ENCODE assay signal across 8 cellular contexts in the genomic region with DNA sequence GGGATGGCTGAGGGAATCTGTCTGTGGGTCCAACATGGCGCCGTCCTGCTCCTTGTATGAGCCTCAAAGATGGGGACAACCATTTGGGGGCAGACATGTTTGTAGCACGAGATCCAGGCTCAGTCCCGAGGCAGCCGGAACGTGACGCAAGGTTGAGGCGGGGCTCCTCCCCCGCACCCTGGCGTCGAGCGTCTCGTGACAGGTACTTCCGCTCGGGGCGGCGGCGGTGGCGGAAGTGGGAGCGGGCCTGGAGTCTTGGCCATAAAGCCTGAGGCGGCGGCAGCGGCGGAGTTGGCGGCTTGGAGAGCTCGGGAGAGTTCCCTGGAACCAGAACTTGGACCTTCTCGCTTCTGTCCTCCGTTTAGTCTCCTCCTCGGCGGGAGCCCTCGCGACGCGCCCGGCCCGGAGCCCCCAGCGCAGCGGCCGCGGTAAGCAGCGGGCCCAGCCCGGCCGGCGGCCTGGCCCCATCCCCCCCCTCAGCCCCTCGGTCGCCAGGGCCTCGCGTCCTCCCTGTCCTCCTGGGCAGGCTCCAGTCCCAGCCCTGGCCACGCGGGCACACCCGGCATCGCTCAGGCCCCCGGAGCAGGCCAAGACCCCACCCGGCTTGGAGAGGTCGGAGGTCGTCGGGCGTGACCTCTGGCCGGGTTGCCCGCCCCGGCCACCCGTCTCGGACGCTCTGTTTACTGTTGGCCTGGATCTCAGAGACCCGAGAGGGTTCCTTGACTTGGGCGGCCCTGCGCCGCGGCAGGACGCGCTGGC. TPM values are rescaled to one million over a fixed set of nuclear protein-coding genes. Genes with fewer than 3 reads are reported as not detected.
DNase-seq lines count a peak whose midpoint lies in the region; TF ChIP-seq lines count a peak whose summit lies in the region.

A gene (plus strand): TSS at position 252 of the 759 bp plus-strand sequence. CDS start 69,185 bp downstream, outside the sequence.

- TF ChIP-seq CTCF in MM.1S (IDR thresholded peaks at IDR 0.05; ENCODE audit: low read length) (no peak), neural cell (IDR thresholded peaks at IDR 0.05; ENCODE audit: poor library complexity, severe bottlenecking) (peak; percentile 28), stomach (IDR thresholded peaks at IDR 0.05) (peak in 1 of 7 experiments; percentile 20)

- H3K4me2 ChIP-seq in MM.1S (ENCODE audit: low read depth, low read length) (peak within 1 kb of the TSS; percentile 92), neural cell (ENCODE audit: low read length) (peak within 1 kb of the TSS; percentile 94)

- intact Hi-C loops in stomach (cut with DNase I; ENCODE audit: low total_unique reads) = no loop called here

- H3K9me3 ChIP-seq in ES-I3 (ENCODE audit: control insufficient read depth, insufficient read depth, low read length) (no peaks in the 10 kb centered on the region), HAP-1 (no peaks in the 10 kb centered on the region), MM.1S (replicated peaks; ENCODE audit: insufficient read depth, low read length) (no peaks in the 10 kb centered on the region), neural cell (ENCODE audit: low read length) (no peaks in the 10 kb centered on the region), stomach (no peaks in the 10 kb centered on the region)

- peaks cover 36% of the 10 kb centered on the region for H3K4me1 ChIP-seq in ES-I3 (ENCODE audit: insufficient read depth, low read length)
- peaks cover 29% of the 10 kb centered on the region for H3K4me1 ChIP-seq in HAP-1
- peaks cover 14% of the 10 kb centered on the region for H3K4me1 ChIP-seq in MM.1S (ENCODE audit: low read length)
- H3K4me1 ChIP-seq in stomach = peaks cover 28 to 44% (median 40%) of the 10 kb centered on the region in 4 donors

- no peaks in the 10 kb centered on the region for H3F3A ChIP-seq in MM.1S (ENCODE audit: insufficient read depth, low read length)
- no peaks in the 10 kb centered on the region for H3F3A ChIP-seq in neural cell (ENCODE audit: insufficient read depth, low read length, poor library complexity, severe bottlenecking)

- TF ChIP-seq EP300 in neural cell (conservative IDR thresholded peaks at IDR 0.05; ENCODE audit: poor library complexity, severe bottlenecking) (peak; percentile 60), stomach (IDR thresholded peaks at IDR 0.05) (peak; percentile 70)

- H2AFZ ChIP-seq in MM.1S (ENCODE audit: low read length) = peak within 1 kb of the TSS; percentile 78
- H2AFZ ChIP-seq in neural cell (ENCODE audit: low read depth, low read length) = peak within 1 kb of the TSS; percentile 94

- H3K9me2 ChIP-seq in MM.1S (replicated peaks; ENCODE audit: insufficient read depth, low read length) (no peaks in the 10 kb centered on the region), neural cell (ENCODE audit: insufficient read depth, low read length) (no peaks in the 10 kb centered on the region)

- H3K27me3 ChIP-seq in HAP-1 (ENCODE audit: low read depth) (no peaks in the 10 kb centered on the region), MM.1S (replicated peaks; ENCODE audit: insufficient read depth, low read length) (no peaks in the 10 kb centered on the region), neural cell (ENCODE audit: insufficient read depth, low read depth, low read length) (no peaks in the 10 kb centered on the region), stomach (no peaks in the 10 kb centered on the region)

- H3K9ac ChIP-seq in ES-I3 (ENCODE audit: low read depth, low read length) = peak within 1 kb of the TSS; percentile 94
- peak within 1 kb of the TSS; percentile 96 for H3K9ac ChIP-seq in MM.1S (ENCODE audit: low read length)
- peak within 1 kb of the TSS; percentile 90 for H3K9ac ChIP-seq in neural cell (ENCODE audit: low read length)

- peaks cover 28% of the 10 kb centered on the region for H4K20me1 ChIP-seq in MM.1S (ENCODE audit: insufficient read depth, low read length)
- H4K20me1 ChIP-seq in neural cell (ENCODE audit: insufficient read depth) = no peaks in the 10 kb centered on the region

- no peak for TF ChIP-seq RAD21 in neural cell (conservative IDR thresholded peaks at IDR 0.05)

- WGBS in stomach, 5 donors = 0 to 1% (median 1%) methylated on average over 21 to 71 of the region's 71 CpGs

- peak in 2 of 4 donors; percentile 45 to 90 for TF ChIP-seq POLR2A in stomach (IDR thresholded peaks at IDR 0.05)

- peak; percentile 95 to 98 for DNase-seq in HAP-1 (ENCODE audit: low spot score in 2 of 2)
- peak; percentile 98 for DNase-seq in MM.1S
- DNase-seq in SIG-M5 (lab: John Stamatoyannopoulos, UW) = peak; percentile 94
- peak; percentile 94 for DNase-seq in activated gamma-delta T cell (lab: John Stamatoyannopoulos, UW)
- peak; percentile 98 for DNase-seq in fibroblast of the conjunctiva (ENCODE audit: low read depth)
- DNase-seq in stomach = peak; percentile 98

- H3K4me3 ChIP-seq in HAP-1 (peak within 1 kb of the TSS; percentile 92), MM.1S (ENCODE audit: low read length) (peak within 1 kb of the TSS; percentile 99), neural cell (ENCODE audit: low read length) (peak within 1 kb of the TSS; percentile 93), stomach (peak within 1 kb of the TSS; percentile 76 to 99 (median 96))

- no peaks in the 10 kb centered on the region for H3K36me3 ChIP-seq in ES-I3 (ENCODE audit: insufficient read depth, low read length)
- H3K36me3 ChIP-seq in HAP-1 (replicated peaks) = peaks cover 4% of the 10 kb centered on the region
- H3K36me3 ChIP-seq in MM.1S (replicated peaks; ENCODE audit: insufficient read depth, low read length) = no peaks in the 10 kb centered on the region
- H3K36me3 ChIP-seq in neural cell (ENCODE audit: insufficient read depth, low read length) = no peaks in the 10 kb centered on the region
- no peaks in the 10 kb centered on the region for H3K36me3 ChIP-seq in stomach

- in situ Hi-C loops in HAP-1 (cut with MboI; ENCODE audit: low sequenced_read_pairs) = no loop called here

- peaks cover 52% of the 10 kb centered on the region for H3K79me2 ChIP-seq in MM.1S (ENCODE audit: low read length)
- peaks cover 47% of the 10 kb centered on the region for H3K79me2 ChIP-seq in neural cell (replicated peaks; ENCODE audit: insufficient read depth, low read length)

- peak within 1 kb of the TSS; percentile 55; the same call in 1 of the 2 replicates for H3K27ac ChIP-seq in MM.1S (ENCODE audit: low read length)
- H3K27ac ChIP-seq in neural cell (ENCODE audit: low read length) = peak within 1 kb of the TSS; percentile 79
- peak within 1 kb of the TSS; percentile 93 to 100 (median 99) for H3K27ac ChIP-seq in stomach

TF ChIP-seq in neural cell, 6 proteins besides CTCF, POLR2A, EP300 and RAD21:
- TF ChIP-seq EZH2 (IDR thresholded peaks at IDR 0.05; ENCODE audit: borderline replicate concordance, insufficient read depth, low read length, poor library complexity, severe bottlenecking) (no peak), TAF1 (IDR thresholded peaks at IDR 0.05; ENCODE audit: low read depth) (peak; percentile 90), POLR2AphosphoS5 (IDR thresholded peaks at IDR 0.05) (peak; percentile 99), SMC3 (conservative IDR thresholded peaks at IDR 0.05; ENCODE audit: poor library complexity) (peak; percentile 47), MXI1 (conservative IDR thresholded peaks at IDR 0.05; ENCODE audit: poor library complexity, severe bottlenecking) (peak; percentile 68)
- TF ChIP-seq, protein P1, sequence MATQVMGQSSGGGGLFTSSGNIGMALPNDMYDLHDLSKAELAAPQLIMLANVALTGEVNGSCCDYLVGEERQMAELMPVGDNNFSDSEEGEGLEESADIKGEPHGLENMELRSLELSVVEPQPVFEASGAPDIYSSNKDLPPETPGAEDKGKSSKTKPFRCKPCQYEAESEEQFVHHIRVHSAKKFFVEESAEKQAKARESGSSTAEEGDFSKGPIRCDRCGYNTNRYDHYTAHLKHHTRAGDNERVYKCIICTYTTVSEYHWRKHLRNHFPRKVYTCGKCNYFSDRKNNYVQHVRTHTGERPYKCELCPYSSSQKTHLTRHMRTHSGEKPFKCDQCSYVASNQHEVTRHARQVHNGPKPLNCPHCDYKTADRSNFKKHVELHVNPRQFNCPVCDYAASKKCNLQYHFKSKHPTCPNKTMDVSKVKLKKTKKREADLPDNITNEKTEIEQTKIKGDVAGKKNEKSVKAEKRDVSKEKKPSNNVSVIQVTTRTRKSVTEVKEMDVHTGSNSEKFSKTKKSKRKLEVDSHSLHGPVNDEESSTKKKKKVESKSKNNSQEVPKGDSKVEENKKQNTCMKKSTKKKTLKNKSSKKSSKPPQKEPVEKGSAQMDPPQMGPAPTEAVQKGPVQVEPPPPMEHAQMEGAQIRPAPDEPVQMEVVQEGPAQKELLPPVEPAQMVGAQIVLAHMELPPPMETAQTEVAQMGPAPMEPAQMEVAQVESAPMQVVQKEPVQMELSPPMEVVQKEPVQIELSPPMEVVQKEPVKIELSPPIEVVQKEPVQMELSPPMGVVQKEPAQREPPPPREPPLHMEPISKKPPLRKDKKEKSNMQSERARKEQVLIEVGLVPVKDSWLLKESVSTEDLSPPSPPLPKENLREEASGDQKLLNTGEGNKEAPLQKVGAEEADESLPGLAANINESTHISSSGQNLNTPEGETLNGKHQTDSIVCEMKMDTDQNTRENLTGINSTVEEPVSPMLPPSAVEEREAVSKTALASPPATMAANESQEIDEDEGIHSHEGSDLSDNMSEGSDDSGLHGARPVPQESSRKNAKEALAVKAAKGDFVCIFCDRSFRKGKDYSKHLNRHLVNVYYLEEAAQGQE (IDR thresholded peaks at IDR 0.05; ENCODE audit: borderline replicate concordance) = peak; percentile 53

RNA-seq across cellular contexts. Expression of the gene that starts here (rescaled TPM):
- polyA plus RNA-seq in neural cell = 40.1 and 42.4 TPM in 2 replicates
- polyA minus RNA-seq in neural cell = 70.6 and 86.5 TPM in 2 replicates
- total RNA-seq in stomach = 100 to 1,000 TPM in 2 of 5 donors, 10 to 100 TPM in 3; 33.6 to 159 (median 85.8) TPM
- 100 to 1,000 TPM in 2 of 3 donors, 10 to 100 TPM in 1; 96.6 to 166 (median 134) TPM for polyA plus RNA-seq in stomach

Comparison
In these comparisons a context has a peak if more than half of its experiments do, and no peak if none do; other contexts are left out.
1. Peak in every context shown above with its lines: DNase-seq, H3K4me3 ChIP-seq and H3K27ac ChIP-seq.